In the genomic region with DNA sequence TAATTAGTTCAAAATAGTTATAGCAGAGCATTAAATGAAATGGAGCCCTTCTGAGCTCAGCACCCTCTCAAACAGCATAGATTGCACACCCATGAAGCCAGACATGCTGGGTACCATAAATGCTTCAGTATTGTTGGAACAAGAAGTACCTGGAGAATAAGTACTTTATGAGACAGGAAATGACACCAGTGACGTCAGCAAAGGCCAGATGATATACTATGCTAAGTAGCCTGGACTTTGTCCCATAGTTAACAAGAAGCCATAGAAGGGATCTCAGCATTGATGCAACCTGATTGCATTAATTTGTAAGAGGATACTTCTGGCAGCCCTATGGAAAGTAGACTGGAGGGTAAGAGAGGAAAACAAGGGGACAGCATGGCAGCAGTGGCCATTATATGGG, we compare ENCODE assay signal across 16 cellular contexts. TPM values are rescaled to one million over a fixed set of nuclear protein-coding genes. Genes with fewer than 3 reads are reported as not detected.
DNase-seq lines count a peak whose midpoint lies in the region; ATAC-seq, FAIRE-seq and TF ChIP-seq lines count a peak whose summit lies in the region.
"Had no signal": no experiment of that assay in that cellular context is flagged by ENCODE, and none has a peak within 500 bp of the region (broad histone marks: within the 10 kb centered on the region; RNA-seq: fewer than 3 reads in every experiment).

No MANE protein-coding gene starts in this region.

- TF ChIP-seq CTCF in gastrocnemius medialis (IDR thresholded peaks at IDR 0.05 in 4 of 5, conservative IDR thresholded peaks at IDR 0.05 in 1 of 5): no peak
- no peak for TF ChIP-seq CTCF in D721Med (IDR thresholded peaks at IDR 0.05; ENCODE audit: insufficient read depth, missing control alignments)

- TF ChIP-seq POLR2A in gastrocnemius medialis (IDR thresholded peaks at IDR 0.05): peak in 1 of 2 donors; percentile 32

- ATAC-seq in gastrocnemius medialis (peak; percentile 55 to 74), HG02840 (IDR thresholded peaks at IDR 0.05; ENCODE audit: low FRiP score, unreplicated experiment) (no peak)

- intact Hi-C loops in gastrocnemius medialis (cut with DNase I; ENCODE audit: low total_unique reads): no loop called here

- H3K4me1 ChIP-seq in gastrocnemius medialis: peaks cover 0 to 3% of the 10 kb centered on the region in 2 donors

- peak overlapping the region in 2 of 4 donors; percentile 33 to 55 for H3K27ac ChIP-seq in gastrocnemius medialis
- H3K27ac ChIP-seq: GM23248, PC-9, SJCRH30 had no signal

- H3K4me3 ChIP-seq in gastrocnemius medialis: no peak overlapping the region
- H3K4me3 ChIP-seq: GM23248, PC-9, SJCRH30 had no signal

- DNase-seq in NCI-H526 (lab: John Stamatoyannopoulos, UW): peak; percentile 44 to 45
- no peak for DNase-seq in NCI-H526 treated with DMSO at 0.1 percent for 48 hours (lab: John Stamatoyannopoulos, UW)
- peak; percentile 10 for DNase-seq in NCI-H146 treated with DMSO at 0.1 percent for 48 hours (lab: John Stamatoyannopoulos, UW; ENCODE audit: unreplicated experiment)
- DNase-seq in fibroblast of gingiva (ENCODE audit: low read depth): peak; percentile 48
- no peak for DNase-seq in gastrocnemius medialis
- no peak for DNase-seq in D721Med (ENCODE audit: insufficient read length, low spot score)
- DNase-seq in medulla oblongata (ENCODE audit: extremely low spot score): no peak
- DNase-seq: CD4-positive, alpha-beta memory T cell; EL; GM23248; HCEC 1CT; KG1; NCI-H1436 treated with DMSO at 0.1 percent for 48 hours; PC-9; SJCRH30 had no signal

- no peak for FAIRE-seq in D721Med (lab: Jason Lieb, UNC)

- H3K36me3 ChIP-seq in gastrocnemius medialis: no peaks in the 10 kb centered on the region
- H3K36me3 ChIP-seq: SJCRH30 had no signal

- in situ Hi-C loops in gastrocnemius medialis (cut with MboI; ENCODE audit: low sequenced_read_pairs in 4 of 4): no loop called here

- no peaks in the 10 kb centered on the region for H3K27me3 ChIP-seq in gastrocnemius medialis
- H3K27me3 ChIP-seq: SJCRH30 had no signal

- H3K9me3 ChIP-seq in gastrocnemius medialis: no peaks in the 10 kb centered on the region

RNA-seq across cellular contexts. Expression of gene GADD45A, which starts 16.3 kb away (rescaled TPM):
- total RNA-seq in gastrocnemius medialis: 100 to 1,000 TPM in 3 of 4 donors, 10 to 100 TPM in 1; 80.4 to 188 (median 142) TPM

Comparison
In these comparisons a context has a peak if more than half of its experiments do, and no peak if none do; other contexts are left out.
1. DNase-seq: peak in NCI-H526 (2 of 2), NCI-H146 treated with DMSO at 0.1 percent for 48 hours (single experiment) and fibroblast of gingiva (single experiment); none in NCI-H526 treated with DMSO at 0.1 percent for 48 hours (single experiment), gastrocnemius medialis (0 of 2), D721Med (single experiment) and medulla oblongata (single experiment).